Comparison of ENCODE assay signal across 17 cellular contexts in the genomic region with DNA sequence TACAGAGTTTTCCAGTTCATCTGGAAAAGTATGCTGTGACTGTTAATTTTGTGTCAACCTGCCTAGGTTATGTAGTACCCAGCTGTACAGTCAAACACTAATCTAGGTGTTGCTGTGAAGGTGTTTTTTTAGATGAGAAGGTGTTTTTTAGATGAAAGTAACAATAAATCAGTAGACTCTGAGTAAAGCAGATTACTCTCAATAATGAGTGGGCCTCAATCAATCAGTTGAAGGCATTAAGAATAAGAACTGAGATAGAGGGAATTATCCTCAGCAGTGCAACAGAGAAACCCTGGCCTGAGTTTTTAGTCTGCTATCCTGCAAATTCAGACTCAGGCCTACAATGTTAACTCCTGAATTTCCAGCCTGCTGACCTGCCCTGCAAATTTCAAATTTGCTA. TPM values are rescaled to one million over a fixed set of nuclear protein-coding genes. Genes with fewer than 3 reads are reported as not detected.
DNase-seq lines count a peak whose midpoint lies in the region; ATAC-seq, FAIRE-seq and TF ChIP-seq lines count a peak whose summit lies in the region.
"Had no signal": no experiment of that assay in that cellular context is flagged by ENCODE, and none has a peak within 500 bp of the region (broad histone marks: within the 10 kb centered on the region; RNA-seq: fewer than 3 reads in every experiment).

No MANE protein-coding gene starts in this region.

- H4K20me1 ChIP-seq in HepG2 (ENCODE audit: insufficient read depth, low read length): peaks cover 5% of the 10 kb centered on the region; the same call in 1 of the 2 replicates

- FAIRE-seq in HepG2 (lab: Jason Lieb, UNC): no peak
- FAIRE-seq: GM19239, H1 had no signal

- H3K36me3 Mint-ChIP-seq in activated T-cell treated with anti-CD3 and anti-CD28 coated beads, Interleukin-2, amount 50 U/mL, for 72 hours (ENCODE audit: insufficient read depth in 2 of 2): peaks cover 10 to 39% of the 10 kb centered on the region in 2 donors
- H3K36me3 Mint-ChIP-seq in activated T-cell treated with anti-CD3 and anti-CD28 coated beads, Interleukin-2, amount 50 U/mL, for 4 hours (ENCODE audit: insufficient read depth): peaks cover 46% of the 10 kb centered on the region
- H3K36me3 Mint-ChIP-seq in activated T-helper 17 cell treated with anti-CD3 and anti-CD28 coated beads, Interleukin-2, amount 50 U/mL, for 72 hours (ENCODE audit: low read depth): peaks cover 100% of the 10 kb centered on the region
- H3K36me3 Mint-ChIP-seq in stimulated activated memory B cell treated with anti-CD40 and anti-IgM and Interleukin-4, amounts not matched to agents 10 μg/mL and 1 μg/mL and 100 μg/mL, for 72 hours: peaks cover 56% of the 10 kb centered on the region

- peaks cover 5% of the 10 kb centered on the region for H3K4me1 Mint-ChIP-seq in activated T-cell treated with anti-CD3 and anti-CD28 coated beads, Interleukin-2, amount 50 U/mL, for 72 hours (ENCODE audit: low read depth)
- peaks cover 6% of the 10 kb centered on the region for H3K4me1 Mint-ChIP-seq in activated T-cell treated with anti-CD3 and anti-CD28 coated beads, Interleukin-2, amount 50 U/mL, for 4 hours (ENCODE audit: low read depth)
- no peaks in the 10 kb centered on the region for H3K4me1 Mint-ChIP-seq in activated T-helper 17 cell treated with anti-CD3 and anti-CD28 coated beads, Interleukin-2, amount 50 U/mL, for 72 hours
- H3K4me1 Mint-ChIP-seq in stimulated activated memory B cell treated with anti-CD40 and anti-IgM and Interleukin-4, amounts not matched to agents 10 μg/mL and 1 μg/mL and 100 μg/mL, for 72 hours: peaks cover 5% of the 10 kb centered on the region

- H3K27ac ChIP-seq in HepG2 (ENCODE audit: extremely low read length, insufficient read depth, low read length) (no peak overlapping the region), right lobe of liver (no peak overlapping the region)
- H3K27ac ChIP-seq: BLaER1 had no signal

- TF ChIP-seq RAD21 in HepG2 (CRISPR knock-in tag; IDR thresholded peaks at IDR 0.05): no peak

- DNase-seq in activated T-cell treated with anti-CD3 and anti-CD28 coated beads, Interleukin-2, amount 50 U/mL, for 72 hours: no peak
- no peak for DNase-seq in activated T-cell treated with anti-CD3 and anti-CD28 coated beads, Interleukin-2, amount 50 U/mL, for 4 hours
- DNase-seq in HepG2 (ENCODE audit: low spot score) (no peak), right lobe of liver (no peak), dermis blood vessel endothelial cell (no peak)
- DNase-seq in activated CD8-positive, alpha-beta memory T cell treated with anti-CD3 and anti-CD28 coated beads for 24 hours: no peak
- DNase-seq: 8988T; AML-193; CD4-positive, alpha-beta memory T cell; DND-41; GDM1; HCEC 1CT had no signal

- no TSS peak for BruUV-seq in HepG2 (replicated peaks; lab: Mats Ljungman, UMichigan)

- H3K4me1 ChIP-seq in HepG2 (ENCODE audit: insufficient read depth, low read length) (no peaks in the 10 kb centered on the region), right lobe of liver (no peaks in the 10 kb centered on the region)
- H3K4me1 ChIP-seq: BLaER1 had no signal

- H3K9me3 ChIP-seq in HepG2 (ENCODE audit: low read length) (no peaks in the 10 kb centered on the region), right lobe of liver (no peaks in the 10 kb centered on the region)
- H3K9me3 ChIP-seq: BLaER1 had no signal

- in situ Hi-C loops in HepG2 (cut with HindIII; ENCODE audit: extremely low pct_ligation_motif_present, low pct_unique_long_range_greater_than_20kb): no loop called here

- CTCF ChIA-PET in HepG2 (lab: Yijun Ruan, JAX; ENCODE audit: low intra/inter-chr PET ratio, low total read pairs): no interaction called here

- ATAC-seq in activated T-cell treated with anti-CD3 and anti-CD28 coated beads, Interleukin-2, amount 50 U/mL, for 72 hours (replicated peaks in 1 of 2): no peak
- ATAC-seq in activated T-cell treated with anti-CD3 and anti-CD28 coated beads, Interleukin-2, amount 50 U/mL, for 4 hours: no peak
- no peak for ATAC-seq in HepG2
- ATAC-seq in right lobe of liver: no peak
- ATAC-seq in activated T-helper 17 cell treated with anti-CD3 and anti-CD28 coated beads, Interleukin-2, amount 50 U/mL, for 72 hours (replicated peaks): no peak
- no peak for ATAC-seq in stimulated activated memory B cell treated with anti-CD40 and anti-IgM and Interleukin-4, amounts not matched to agents 10 μg/mL and 1 μg/mL and 100 μg/mL, for 72 hours

- no peak for TF ChIP-seq POLR2A in HepG2 (IDR thresholded peaks at IDR 0.05; ENCODE audit: insufficient read depth in 1 of 2, low read depth in 2 of 2, low read length in 2 of 2)
- TF ChIP-seq POLR2A in right lobe of liver (IDR thresholded peaks at IDR 0.05): no peak

- H3K4me3 Mint-ChIP-seq in activated T-cell treated with anti-CD3 and anti-CD28 coated beads, Interleukin-2, amount 50 U/mL, for 72 hours: no peak overlapping the region
- no peak overlapping the region for H3K4me3 Mint-ChIP-seq in activated T-cell treated with anti-CD3 and anti-CD28 coated beads, Interleukin-2, amount 50 U/mL, for 4 hours
- no peak overlapping the region for H3K4me3 Mint-ChIP-seq in activated T-helper 17 cell treated with anti-CD3 and anti-CD28 coated beads, Interleukin-2, amount 50 U/mL, for 72 hours
- H3K4me3 Mint-ChIP-seq in stimulated activated memory B cell treated with anti-CD40 and anti-IgM and Interleukin-4, amounts not matched to agents 10 μg/mL and 1 μg/mL and 100 μg/mL, for 72 hours: no peak overlapping the region
- H3K4me3 Mint-ChIP-seq: CD4-positive, alpha-beta memory T cell had no signal

- H3K4me2 ChIP-seq in HepG2 (ENCODE audit: low read depth, low read length): no peak overlapping the region
- H3K4me2 ChIP-seq: BLaER1 had no signal

- H3K27ac Mint-ChIP-seq in activated T-cell treated with anti-CD3 and anti-CD28 coated beads, Interleukin-2, amount 50 U/mL, for 72 hours: peak overlapping the region; percentile 70
- peak overlapping the region; percentile 27 for H3K27ac Mint-ChIP-seq in activated T-helper 17 cell treated with anti-CD3 and anti-CD28 coated beads, Interleukin-2, amount 50 U/mL, for 72 hours
- H3K27ac Mint-ChIP-seq in stimulated activated memory B cell treated with anti-CD40 and anti-IgM and Interleukin-4, amounts not matched to agents 10 μg/mL and 1 μg/mL and 100 μg/mL, for 72 hours: peak overlapping the region; percentile 27

- POLR2A ChIA-PET in HepG2 (lab: Yijun Ruan, JAX): no interaction called here

- peaks cover 13% of the 10 kb centered on the region for H3K79me2 ChIP-seq in HepG2 (ENCODE audit: insufficient read depth, low read length)

- H2AFZ ChIP-seq in HepG2 (ENCODE audit: low read length): no peak overlapping the region

- H3K9ac ChIP-seq in HepG2 (ENCODE audit: insufficient read depth, low read depth, low read length): no peak overlapping the region
- H3K9ac ChIP-seq: BLaER1 had no signal

- H3K27me3 ChIP-seq in HepG2 (ENCODE audit: control insufficient read depth in 1 of 2, insufficient read depth in 2 of 2, low read length in 2 of 2) (no peaks in the 10 kb centered on the region), right lobe of liver (no peaks in the 10 kb centered on the region)
- H3K27me3 ChIP-seq: BLaER1 had no signal

- H3K36me3 ChIP-seq in HepG2 (replicated peaks in 1 of 2; ENCODE audit: control insufficient read depth in 1 of 2, insufficient read depth in 2 of 2, low read length in 2 of 2) (peaks cover 17 to 90% of the 10 kb centered on the region in 2 experiments), right lobe of liver (peaks cover 10 to 84% (median 33%) of the 10 kb centered on the region in 4 donors)

- no peak for TF ChIP-seq EP300 in HepG2 (IDR thresholded peaks at IDR 0.05; ENCODE audit: low read depth in 2 of 2, low read length in 2 of 2)
- TF ChIP-seq EP300 in HepG2 (CRISPR knock-in tag; IDR thresholded peaks at IDR 0.05; ENCODE audit: borderline replicate concordance): no peak

- intact Hi-C loops in HepG2 (cut with micrococcal nuclease; ENCODE audit: unreplicated experiment): no loop called here
- intact Hi-C loops in right lobe of liver (cut with DNase I): no loop called here

- TF ChIP-seq CTCF in HepG2 (CRISPR knock-in tag; IDR thresholded peaks at IDR 0.05) (no peak), right lobe of liver (IDR thresholded peaks at IDR 0.05) (no peak)

- no peaks in the 10 kb centered on the region for H3K27me3 Mint-ChIP-seq in activated T-cell treated with anti-CD3 and anti-CD28 coated beads, Interleukin-2, amount 50 U/mL, for 72 hours (ENCODE audit: low read depth)
- no peaks in the 10 kb centered on the region for H3K27me3 Mint-ChIP-seq in activated T-cell treated with anti-CD3 and anti-CD28 coated beads, Interleukin-2, amount 50 U/mL, for 4 hours (ENCODE audit: low read depth)
- H3K27me3 Mint-ChIP-seq in activated T-helper 17 cell treated with anti-CD3 and anti-CD28 coated beads, Interleukin-2, amount 50 U/mL, for 72 hours: no peaks in the 10 kb centered on the region
- no peaks in the 10 kb centered on the region for H3K27me3 Mint-ChIP-seq in stimulated activated memory B cell treated with anti-CD40 and anti-IgM and Interleukin-4, amounts not matched to agents 10 μg/mL and 1 μg/mL and 100 μg/mL, for 72 hours
- H3K27me3 Mint-ChIP-seq: CD4-positive, alpha-beta memory T cell had no signal

- H3K4me3 ChIP-seq in HepG2 (replicated peaks in 1 of 3; ENCODE audit: insufficient read depth in 1 of 3, low read depth in 2 of 3, low read length in 3 of 3) (no peak overlapping the region), right lobe of liver (no peak overlapping the region)
- H3K4me3 ChIP-seq: BLaER1 had no signal

- H3K9me3 Mint-ChIP-seq in activated T-cell treated with anti-CD3 and anti-CD28 coated beads, Interleukin-2, amount 50 U/mL, for 72 hours: no peaks in the 10 kb centered on the region
- H3K9me3 Mint-ChIP-seq in activated T-cell treated with anti-CD3 and anti-CD28 coated beads, Interleukin-2, amount 50 U/mL, for 4 hours: no peaks in the 10 kb centered on the region
- no peaks in the 10 kb centered on the region for H3K9me3 Mint-ChIP-seq in activated T-helper 17 cell treated with anti-CD3 and anti-CD28 coated beads, Interleukin-2, amount 50 U/mL, for 72 hours
- no peaks in the 10 kb centered on the region for H3K9me3 Mint-ChIP-seq in stimulated activated memory B cell treated with anti-CD40 and anti-IgM and Interleukin-4, amounts not matched to agents 10 μg/mL and 1 μg/mL and 100 μg/mL, for 72 hours
- H3K9me3 Mint-ChIP-seq: CD4-positive, alpha-beta memory T cell had no signal

RNA-seq across cellular contexts. Expression of a gene that starts 33.5 kb away (rescaled TPM):
- 10 to 100 TPM; 44.7 to 46.0 TPM for total RNA-seq in activated T-cell treated with anti-CD3 and anti-CD28 coated beads, Interleukin-2, amount 50 U/mL, for 72 hours
- 10 to 100 TPM; 56.9 to 60.1 (median 59.7) TPM for total RNA-seq in activated T-cell treated with anti-CD3 and anti-CD28 coated beads, Interleukin-2, amount 50 U/mL, for 4 hours
- 7.8 and 9.1 TPM in 2 replicates for total RNA-seq in HepG2 (2016; rRNA removed; fragmentation: Illumina TruSeq; extraction: Trizol)
- 11.3 and 15.0 TPM in 2 replicates for total RNA-seq in HepG2 (2016; cell fraction: cytosol; rRNA removed; fragmentation: Illumina TruSeq; extraction: Trizol; ENCODE audit: low read depth)
- total RNA-seq in HepG2 (2016; cell fraction: insoluble cytoplasmic fraction; rRNA removed; fragmentation: Illumina TruSeq; extraction: Trizol): 6.5 and 9.5 TPM in 2 replicates
- total RNA-seq in HepG2 (2016; cell fraction: membrane; rRNA removed; fragmentation: Illumina TruSeq; extraction: Trizol): 5.5 and 5.8 TPM in 2 replicates
- 31.8 and 33.5 TPM in 2 replicates for total RNA-seq in HepG2 (2016; cell fraction: nucleus; rRNA removed; fragmentation: Illumina TruSeq; extraction: Trizol)
- 11.1 and 11.5 TPM in 2 replicates for polyA plus RNA-seq in HepG2 (2011; rRNA removed)
- 3.4 and 4.2 TPM in 2 replicates for polyA plus RNA-seq in HepG2 (2011; cell fraction: cytosol; rRNA removed)
- 41.8 and 44.1 TPM in 2 replicates for polyA plus RNA-seq in HepG2 (2011; cell fraction: nucleus; rRNA removed)
- polyA plus RNA-seq in HepG2 (2012): 22.5 and 23.1 TPM in 2 replicates
- polyA plus RNA-seq in HepG2 (2016; cell fraction: cytosol; fragmentation: Illumina TruSeq; extraction: Trizol; ENCODE audit: low read depth): 0.96 and 1.1 TPM in 2 replicates
- polyA plus RNA-seq in HepG2 (2016; cell fraction: insoluble cytoplasmic fraction; fragmentation: Illumina TruSeq; extraction: Trizol; ENCODE audit: low read depth): 16.6 and 22.3 TPM in 2 replicates
- 2.3 and 2.9 TPM in 2 replicates for polyA plus RNA-seq in HepG2 (2016; cell fraction: membrane; fragmentation: Illumina TruSeq; extraction: Trizol; ENCODE audit: low read depth)
- 55.4 and 57.4 TPM in 2 replicates for polyA plus RNA-seq in HepG2 (2016; cell fraction: nucleus; fragmentation: Illumina TruSeq; extraction: Trizol; ENCODE audit: insufficient read depth, low read depth)
- polyA minus RNA-seq in HepG2 (2011; rRNA and poly(A)+ RNA removed; ENCODE audit: low replicate concordance): 15.5 and 17.2 TPM in 2 replicates
- 8.9 and 9.3 TPM in 2 replicates for polyA minus RNA-seq in HepG2 (2011; cell fraction: cytosol; rRNA and poly(A)+ RNA removed)
- 113 and 114 TPM in 2 replicates for polyA minus RNA-seq in HepG2 (2011; cell fraction: nucleus; rRNA and poly(A)+ RNA removed)
- total RNA-seq in right lobe of liver: 10 to 100 TPM; 10.1 to 18.5 (median 13.7) TPM
- total RNA-seq in activated T-helper 17 cell treated with anti-CD3 and anti-CD28 coated beads, Interleukin-2, amount 50 U/mL, for 72 hours: 10 to 100 TPM; 33.0 to 46.7 TPM
- total RNA-seq in dermis blood vessel endothelial cell: 5.3 and 6.3 TPM in 2 replicates

RNA-seq across cellular contexts. Expression of a gene that starts 39.0 kb away (rescaled TPM):
- total RNA-seq in activated T-cell treated with anti-CD3 and anti-CD28 coated beads, Interleukin-2, amount 50 U/mL, for 72 hours: 100 to 1,000 TPM; 106 to 114 TPM
- total RNA-seq in activated T-cell treated with anti-CD3 and anti-CD28 coated beads, Interleukin-2, amount 50 U/mL, for 4 hours: 100 to 1,000 TPM; 284 to 308 (median 295) TPM
- total RNA-seq in HepG2 (2016; rRNA removed; fragmentation: Illumina TruSeq; extraction: Trizol): 537 and 796 TPM in 2 replicates
- 111 and 115 TPM in 2 replicates for total RNA-seq in HepG2 (2016; cell fraction: cytosol; rRNA removed; fragmentation: Illumina TruSeq; extraction: Trizol; ENCODE audit: low read depth)
- total RNA-seq in HepG2 (2016; cell fraction: insoluble cytoplasmic fraction; rRNA removed; fragmentation: Illumina TruSeq; extraction: Trizol): 560 and 812 TPM in 2 replicates
- total RNA-seq in HepG2 (2016; cell fraction: membrane; rRNA removed; fragmentation: Illumina TruSeq; extraction: Trizol): 188 and 193 TPM in 2 replicates
- 192 and 198 TPM in 2 replicates for total RNA-seq in HepG2 (2016; cell fraction: nucleus; rRNA removed; fragmentation: Illumina TruSeq; extraction: Trizol)
- polyA plus RNA-seq in HepG2 (2011; rRNA removed): 220 and 317 TPM in 2 replicates
- 351 and 366 TPM in 2 replicates for polyA plus RNA-seq in HepG2 (2011; cell fraction: cytosol; rRNA removed)
- 86.6 and 92.5 TPM in 2 replicates for polyA plus RNA-seq in HepG2 (2011; cell fraction: nucleus; rRNA removed)
- 298 and 405 TPM in 2 replicates for polyA plus RNA-seq in HepG2 (2012)
- 103 and 124 TPM in 2 replicates for polyA plus RNA-seq in HepG2 (2016; cell fraction: cytosol; fragmentation: Illumina TruSeq; extraction: Trizol; ENCODE audit: low read depth)
- polyA plus RNA-seq in HepG2 (2016; cell fraction: insoluble cytoplasmic fraction; fragmentation: Illumina TruSeq; extraction: Trizol; ENCODE audit: low read depth): 763 and 855 TPM in 2 replicates
- polyA plus RNA-seq in HepG2 (2016; cell fraction: membrane; fragmentation: Illumina TruSeq; extraction: Trizol; ENCODE audit: low read depth): 153 and 169 TPM in 2 replicates
- 306 and 314 TPM in 2 replicates for polyA plus RNA-seq in HepG2 (2016; cell fraction: nucleus; fragmentation: Illumina TruSeq; extraction: Trizol; ENCODE audit: insufficient read depth, low read depth)
- 81.8 and 102 TPM in 2 replicates for polyA minus RNA-seq in HepG2 (2011; rRNA and poly(A)+ RNA removed; ENCODE audit: low replicate concordance)
- polyA minus RNA-seq in HepG2 (2011; cell fraction: cytosol; rRNA and poly(A)+ RNA removed): 290 and 341 TPM in 2 replicates
- 57.2 and 63.5 TPM in 2 replicates for polyA minus RNA-seq in HepG2 (2011; cell fraction: nucleus; rRNA and poly(A)+ RNA removed)
- 1,000 to 10,000 TPM in 1 of 6 experiments, 100 to 1,000 TPM in 5; 398 to 1,176 (median 518) TPM for total RNA-seq in right lobe of liver
- 100 to 1,000 TPM; 148 to 244 TPM for total RNA-seq in activated T-helper 17 cell treated with anti-CD3 and anti-CD28 coated beads, Interleukin-2, amount 50 U/mL, for 72 hours
- 236 and 279 TPM in 2 replicates for total RNA-seq in dermis blood vessel endothelial cell
